ENCODE assay signal across 1 cellular context in the genomic region with DNA sequence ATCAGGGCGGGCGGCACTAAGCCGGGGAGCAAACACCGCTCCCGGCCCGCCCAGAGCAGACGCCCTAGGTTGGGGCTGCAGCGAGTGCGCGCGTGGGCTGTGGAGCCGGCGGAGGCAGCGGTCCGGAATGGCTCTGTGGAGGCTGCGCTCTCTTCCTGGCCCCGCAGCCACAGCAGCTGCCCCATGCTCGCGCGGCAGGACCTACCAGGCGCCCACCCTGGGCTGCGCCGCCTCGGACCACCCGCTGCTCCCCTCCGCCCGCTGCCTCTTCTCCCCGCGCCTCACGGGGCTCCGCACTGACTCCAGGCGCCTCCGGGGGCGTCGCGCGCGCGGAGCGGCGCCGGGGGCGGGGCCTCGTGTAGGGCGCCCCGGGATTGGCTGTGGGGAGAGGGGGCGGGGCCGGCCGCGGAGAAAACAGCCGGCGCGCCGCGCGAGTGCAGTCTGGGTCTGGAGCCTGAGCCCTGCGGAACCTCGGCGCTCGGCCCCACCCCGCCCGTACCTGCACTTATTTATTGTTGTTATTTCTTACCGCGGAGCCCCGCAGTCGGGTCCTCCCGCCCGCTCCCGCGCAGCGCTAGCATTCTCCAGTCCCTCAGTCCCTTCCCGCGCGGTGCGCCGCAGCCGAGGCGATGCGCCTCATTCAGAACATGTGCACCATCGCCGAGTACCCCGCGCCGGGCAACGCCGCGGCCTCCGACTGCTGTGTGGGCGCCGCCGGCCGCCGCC.
TF ChIP-seq lines count a peak whose summit lies in the region.

A gene with protein sequence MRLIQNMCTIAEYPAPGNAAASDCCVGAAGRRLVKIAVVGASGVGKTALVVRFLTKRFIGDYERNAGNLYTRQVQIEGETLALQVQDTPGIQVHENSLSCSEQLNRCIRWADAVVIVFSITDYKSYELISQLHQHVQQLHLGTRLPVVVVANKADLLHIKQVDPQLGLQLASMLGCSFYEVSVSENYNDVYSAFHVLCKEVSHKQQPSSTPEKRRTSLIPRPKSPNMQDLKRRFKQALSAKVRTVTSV (plus strand): TSS at position 439 of the 726 bp plus-strand sequence. CDS start 191 bp downstream, at position 630.

TF ChIP-seq in HepG2, 621 proteins besides CTCF, POLR2A, EP300 and RAD21 (continued from another document):
- TF ChIP-seq TRAFD1 (CRISPR knock-in tag; IDR thresholded peaks at IDR 0.05; ENCODE audit: borderline replicate concordance) (no peak), IRF9 (CRISPR knock-in tag; IDR thresholded peaks at IDR 0.05; ENCODE audit: borderline replicate concordance) (no peak), RFX5 (IDR thresholded peaks at IDR 0.05; ENCODE audit: low read depth, low read length) (no peak), MIXL1 (CRISPR knock-in tag; IDR thresholded peaks at IDR 0.05) (no peak), TAF1 (CRISPR knock-in tag; IDR thresholded peaks at IDR 0.05) (peak; percentile 33; the same call in 1 of the 2 replicates), KLF6 (CRISPR knock-in tag; IDR thresholded peaks at IDR 0.05) (no peak), ZNF274 (CRISPR knock-in tag; IDR thresholded peaks at IDR 0.05) (no peak), UBTF (CRISPR knock-in tag; IDR thresholded peaks at IDR 0.05) (peak; percentile 42; the same call in 1 of the 2 replicates), YEATS4 (CRISPR knock-in tag; IDR thresholded peaks at IDR 0.05; ENCODE audit: borderline replicate concordance) (peak; percentile 51; the same call in 1 of the 2 replicates), GMEB1 (CRISPR knock-in tag; IDR thresholded peaks at IDR 0.05; ENCODE audit: borderline replicate concordance) (no peak), HOXD1 (CRISPR knock-in tag; IDR thresholded peaks at IDR 0.05) (no peak)
- TF ChIP-seq, protein P1, sequence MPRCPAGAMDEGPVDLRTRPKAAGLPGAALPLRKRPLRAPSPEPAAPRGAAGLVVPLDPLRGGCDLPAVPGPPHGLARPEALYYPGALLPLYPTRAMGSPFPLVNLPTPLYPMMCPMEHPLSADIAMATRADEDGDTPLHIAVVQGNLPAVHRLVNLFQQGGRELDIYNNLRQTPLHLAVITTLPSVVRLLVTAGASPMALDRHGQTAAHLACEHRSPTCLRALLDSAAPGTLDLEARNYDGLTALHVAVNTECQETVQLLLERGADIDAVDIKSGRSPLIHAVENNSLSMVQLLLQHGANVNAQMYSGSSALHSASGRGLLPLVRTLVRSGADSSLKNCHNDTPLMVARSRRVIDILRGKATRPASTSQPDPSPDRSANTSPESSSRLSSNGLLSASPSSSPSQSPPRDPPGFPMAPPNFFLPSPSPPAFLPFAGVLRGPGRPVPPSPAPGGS (CRISPR knock-in tag; IDR thresholded peaks at IDR 0.05): 0 out of 2 replicates have a peak, but pooled peaks have one; percentile 52
- TF ChIP-seq, protein P2, sequence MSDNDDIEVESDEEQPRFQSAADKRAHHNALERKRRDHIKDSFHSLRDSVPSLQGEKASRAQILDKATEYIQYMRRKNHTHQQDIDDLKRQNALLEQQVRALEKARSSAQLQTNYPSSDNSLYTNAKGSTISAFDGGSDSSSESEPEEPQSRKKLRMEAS (IDR thresholded peaks at IDR 0.05): peak; percentile 36; the same call in 1 of the 2 replicates
- TF ChIP-seq, protein P3, sequence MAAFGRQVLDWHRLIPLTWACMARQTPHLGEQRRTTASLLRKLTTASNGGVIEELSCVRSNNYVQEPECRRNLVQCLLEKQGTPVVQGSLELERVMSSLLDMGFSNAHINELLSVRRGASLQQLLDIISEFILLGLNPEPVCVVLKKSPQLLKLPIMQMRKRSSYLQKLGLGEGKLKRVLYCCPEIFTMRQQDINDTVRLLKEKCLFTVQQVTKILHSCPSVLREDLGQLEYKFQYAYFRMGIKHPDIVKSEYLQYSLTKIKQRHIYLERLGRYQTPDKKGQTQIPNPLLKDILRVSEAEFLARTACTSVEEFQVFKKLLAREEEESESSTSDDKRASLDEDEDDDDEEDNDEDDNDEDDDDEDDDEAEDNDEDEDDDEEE (CRISPR knock-in tag; IDR thresholded peaks at IDR 0.05): no peak
